ENCODE assay signal across 15 cellular contexts in genomic region chr5:6750142-6750840, GRCh38. TPM values are rescaled to one million over a fixed set of nuclear protein-coding genes. Genes with fewer than 3 reads are reported as not detected.
DNase-seq lines count a peak whose midpoint lies in the region; TF ChIP-seq lines count a peak whose summit lies in the region.
"Had no signal": no experiment of that assay in that cellular context is flagged by ENCODE, and none has a peak within 500 bp of the region (broad histone marks: within the 10 kb centered on the region; RNA-seq: fewer than 3 reads in every experiment).

No MANE protein-coding gene starts in this region.

- no peak for TF ChIP-seq CTCF in OCI-LY1 (IDR thresholded peaks at IDR 0.05; ENCODE audit: low read length)
- no peak for TF ChIP-seq CTCF in spleen (IDR thresholded peaks at IDR 0.05 in 8 of 11, conservative IDR thresholded peaks at IDR 0.05 in 3 of 11)
- no peak for TF ChIP-seq CTCF in endothelial cell (IDR thresholded peaks at IDR 0.05; ENCODE audit: unreplicated experiment)

- TF ChIP-seq POLR2A in spleen (IDR thresholded peaks at IDR 0.05), result no peak

- H3K27me3 Mint-ChIP-seq in activated T-cell treated with anti-CD3 and anti-CD28 coated beads, Interleukin-2, amount 50 U/mL, for 24 hours, result no peaks in the 10 kb centered on the region
- H3K27me3 Mint-ChIP-seq in endothelial cell (ENCODE audit: unreplicated experiment), result peaks cover 1% of the 10 kb centered on the region
- H3K27me3 Mint-ChIP-seq: CD8-positive, alpha-beta memory T cell had no signal

- DNase-seq in activated T-cell treated with anti-CD3 and anti-CD28 coated beads, Interleukin-2, amount 50 U/mL, for 24 hours, result peak; percentile 12
- no peak for DNase-seq in activated T-cell treated with anti-CD3 and anti-CD28 coated beads, Interleukin-2, amount 50 U/mL, for 48 hours
- peak; percentile 47 for DNase-seq in mesenteric fat pad (ENCODE audit: low spot score)
- peak; percentile 56 for DNase-seq in spleen
- no peak for DNase-seq in endothelial cell (ENCODE audit: low spot score)
- DNase-seq in NCI-H1417 (lab: John Stamatoyannopoulos, UW), result no peak
- DNase-seq in NCI-H187 (lab: John Stamatoyannopoulos, UW), result no peak
- DNase-seq: 8988T; AML-193; Caco-2; CD8-positive, alpha-beta memory T cell; DMS53; GF-D8 had no signal

- H3K9ac ChIP-seq in OCI-LY1 (ENCODE audit: low read length), result no peak overlapping the region
- H3K9ac ChIP-seq: BLaER1 had no signal

- WGBS in spleen, 5 donors, result 89 to 96% (median 92%) methylated on average over 23 of the region's 23 CpGs

- H3K36me3 Mint-ChIP-seq in activated T-cell treated with anti-CD3 and anti-CD28 coated beads, Interleukin-2, amount 50 U/mL, for 24 hours (ENCODE audit: low read depth), result peaks cover 97% of the 10 kb centered on the region
- peaks cover 46% of the 10 kb centered on the region for H3K36me3 Mint-ChIP-seq in endothelial cell (ENCODE audit: low read depth, unreplicated experiment)

- H3K4me1 Mint-ChIP-seq in activated T-cell treated with anti-CD3 and anti-CD28 coated beads, Interleukin-2, amount 50 U/mL, for 24 hours (ENCODE audit: low read depth), result peaks cover 5% of the 10 kb centered on the region
- no peaks in the 10 kb centered on the region for H3K4me1 Mint-ChIP-seq in endothelial cell (ENCODE audit: unreplicated experiment)

- H3K4me1 ChIP-seq in OCI-LY1 (ENCODE audit: insufficient read depth, low read length, severe bottlenecking) (peaks cover 20% of the 10 kb centered on the region), spleen (peaks cover 0 to 7% (median 5%) of the 10 kb centered on the region in 6 donors)
- H3K4me1 ChIP-seq: BLaER1, Caco-2 had no signal

- intact Hi-C loops in spleen (cut with DNase I; ENCODE audit: low total_unique reads), result no loop called here

- no peaks in the 10 kb centered on the region for H3K9me3 Mint-ChIP-seq in activated T-cell treated with anti-CD3 and anti-CD28 coated beads, Interleukin-2, amount 50 U/mL, for 24 hours
- H3K9me3 Mint-ChIP-seq in endothelial cell (ENCODE audit: unreplicated experiment), result no peaks in the 10 kb centered on the region
- H3K9me3 Mint-ChIP-seq: CD8-positive, alpha-beta memory T cell had no signal

- H3K4me2 ChIP-seq in OCI-LY1 (ENCODE audit: low read length), result no peak overlapping the region
- H3K4me2 ChIP-seq: BLaER1 had no signal

- H3K9me3 ChIP-seq in OCI-LY1 (ENCODE audit: low read length) (no peaks in the 10 kb centered on the region), spleen (no peaks in the 10 kb centered on the region)
- H3K9me3 ChIP-seq: BLaER1, Caco-2 had no signal

- no peak overlapping the region for H2AFZ ChIP-seq in OCI-LY1 (ENCODE audit: low read length)

- H3K9me2 ChIP-seq in OCI-LY1 (ENCODE audit: low read depth, low read length), result no peaks in the 10 kb centered on the region

- no peak overlapping the region for H3K27ac Mint-ChIP-seq in activated T-cell treated with anti-CD3 and anti-CD28 coated beads, Interleukin-2, amount 50 U/mL, for 24 hours
- H3K27ac Mint-ChIP-seq in endothelial cell (ENCODE audit: unreplicated experiment), result no peak overlapping the region

- no peaks in the 10 kb centered on the region for H4K20me1 ChIP-seq in OCI-LY1 (ENCODE audit: insufficient read depth, low read length)

- no peaks in the 10 kb centered on the region for H3F3A ChIP-seq in OCI-LY1 (ENCODE audit: insufficient read depth, low read length)

- H3K36me3 ChIP-seq in OCI-LY1 (ENCODE audit: insufficient read depth, low read length), result peaks cover 93% of the 10 kb centered on the region
- H3K36me3 ChIP-seq in spleen, result peaks cover 0 to 100% (median 83%) of the 10 kb centered on the region in 6 donors

- H3K4me3 Mint-ChIP-seq in activated T-cell treated with anti-CD3 and anti-CD28 coated beads, Interleukin-2, amount 50 U/mL, for 24 hours, result no peak overlapping the region
- H3K4me3 Mint-ChIP-seq in endothelial cell (ENCODE audit: unreplicated experiment), result no peak overlapping the region
- H3K4me3 Mint-ChIP-seq: CD8-positive, alpha-beta memory T cell had no signal

- no peaks in the 10 kb centered on the region for H3K27me3 ChIP-seq in OCI-LY1 (ENCODE audit: insufficient read depth, low read length)
- no peaks in the 10 kb centered on the region for H3K27me3 ChIP-seq in spleen (replicated peaks in 1 of 7)
- H3K27me3 ChIP-seq: BLaER1 had no signal

- H3K4me3 ChIP-seq in OCI-LY1 (ENCODE audit: low read depth, low read length, poor library complexity, severe bottlenecking) (no peak overlapping the region), spleen (no peak overlapping the region)
- H3K4me3 ChIP-seq: BLaER1 had no signal

- H3K79me2 ChIP-seq in OCI-LY1 (ENCODE audit: insufficient read depth, low read length), result no peaks in the 10 kb centered on the region

- H3K27ac ChIP-seq in OCI-LY1 (ENCODE audit: low read depth, low read length, poor library complexity, severe bottlenecking) (peak overlapping the region; percentile 41), spleen (no peak overlapping the region)
- H3K27ac ChIP-seq: BLaER1 had no signal

RNA-seq across cellular contexts. Expression of gene TENT4A, which starts 37.1 kb away (rescaled TPM):
- total RNA-seq in mesenteric fat pad (29.8 TPM), spleen (10 to 100 TPM; 26.3 to 44.8 (median 37.0) TPM), endothelial cell (ENCODE audit: unreplicated experiment) (24.7 TPM)
- 10 to 100 TPM in 2 of 3 donors, 1 to 10 TPM in 1; 7.1 to 16.5 (median 12.9) TPM for polyA plus RNA-seq in spleen

Comparison
In these comparisons a context has a peak if more than half of its experiments do, and no peak if none do; other contexts are left out.
1. DNase-seq: peak in activated T-cell treated with anti-CD3 and anti-CD28 coated beads, Interleukin-2, amount 50 U/mL, for 24 hours (single experiment), mesenteric fat pad (single experiment) and spleen (single experiment); none in activated T-cell treated with anti-CD3 and anti-CD28 coated beads, Interleukin-2, amount 50 U/mL, for 48 hours (0 of 2), endothelial cell (single experiment), NCI-H1417 (0 of 3) and NCI-H187 (0 of 2).